ENCODE assay signal across 15 cellular contexts in genomic region chr3:13638927-13639326, GRCh38.
"Had no signal": no experiment of that assay in that cellular context is flagged by ENCODE, and none has a peak within 500 bp of the region (broad histone marks: within the 10 kb centered on the region; RNA-seq: fewer than 3 reads in every experiment).

No MANE protein-coding gene starts in this region.

- H3K27me3 ChIP-seq: thyroid gland had no signal

- H3K9me3 ChIP-seq: gastrocnemius medialis, thyroid gland had no signal

- H3K9me3 Mint-ChIP-seq: activated CD4-positive, alpha-beta T cell treated with anti-CD3 and anti-CD28 coated beads, Interleukin-2, amount 10 ng/mL, durations not matched to agents 7 days and 5 days; activated T-cell treated with anti-CD3 and anti-CD28 coated beads, Interleukin-2, amount 50 U/mL, for 4 hours; naive thymus-derived CD4-positive, alpha-beta T cell; T-helper 1 cell treated with Interleukin-12 subunit alpha and Interleukin-12 subunit beta and Interleukin-4 antibody, amounts not matched to agents 30 μg/mL and 1 μg/mL, for 36 hours had no signal

- H3K36me3 ChIP-seq: gastrocnemius medialis, thyroid gland had no signal

- H3K4me1 ChIP-seq: gastrocnemius medialis, thyroid gland had no signal

- ATAC-seq: activated CD4-positive, CD25-positive, alpha-beta regulatory T cell treated with anti-CD3 and anti-CD28 coated beads, Interleukin-2, amount 50 U/mL, for 24 hours; activated CD8-positive, alpha-beta T cell treated with anti-CD3 and anti-CD28 coated beads, Interleukin-2, amount 10 ng/mL, durations not matched to agents 7 days and 5 days; gastrocnemius medialis; left lobe of liver; naive thymus-derived CD4-positive, alpha-beta T cell had no signal

- H3K4me1 Mint-ChIP-seq: activated CD4-positive, alpha-beta T cell treated with anti-CD3 and anti-CD28 coated beads, Interleukin-2, amount 10 ng/mL, durations not matched to agents 7 days and 5 days; naive thymus-derived CD4-positive, alpha-beta T cell had no signal

- H3K4me3 Mint-ChIP-seq: activated CD4-positive, alpha-beta T cell treated with anti-CD3 and anti-CD28 coated beads, Interleukin-2, amount 10 ng/mL, durations not matched to agents 7 days and 5 days; activated CD8-positive, alpha-beta T cell treated with anti-CD3 and anti-CD28 coated beads, Interleukin-2, amount 10 ng/mL, durations not matched to agents 7 days and 5 days; activated T-cell treated with anti-CD3 and anti-CD28 coated beads, Interleukin-2, amount 50 U/mL, for 4 hours; naive thymus-derived CD4-positive, alpha-beta T cell; T-helper 1 cell treated with Interleukin-12 subunit alpha and Interleukin-12 subunit beta and Interleukin-4 antibody, amounts not matched to agents 30 μg/mL and 1 μg/mL, for 36 hours had no signal

- FAIRE-seq: kidney had no signal

- H3K27ac ChIP-seq: gastrocnemius medialis, thyroid gland had no signal

- DNase-seq: activated CD4-positive, alpha-beta T cell treated with anti-CD3 and anti-CD28 coated beads, Interleukin-2, amount 10 ng/mL, durations not matched to agents 7 days and 5 days; activated CD8-positive, alpha-beta T cell treated with anti-CD3 and anti-CD28 coated beads, Interleukin-2, amount 10 ng/mL, durations not matched to agents 7 days and 5 days; activated effector memory CD4-positive, alpha-beta T cell treated with Interleukin-2 at 50 U/mL for 16 hours; activated naive CD4-positive, alpha-beta T cell treated with anti-CD3 and anti-CD28 coated beads, Interleukin-2, amount 50 U/mL, for 16 hours; activated T-cell treated with anti-CD3 and anti-CD28 coated beads, Interleukin-2, amount 50 U/mL, for 4 hours; aorta; effector CD4-positive, alpha-beta T cell; gastrocnemius medialis; kidney; naive thymus-derived CD4-positive, alpha-beta T cell; stimulated activated naive CD4-positive, alpha-beta T cell treated with Interleukin-2 at 50 U/mL for 16 hours; thyroid gland had no signal

- H3K4me3 ChIP-seq: gastrocnemius medialis, thyroid gland had no signal

- H3K36me3 Mint-ChIP-seq: naive thymus-derived CD4-positive, alpha-beta T cell had no signal

- H3K27me3 Mint-ChIP-seq: activated CD4-positive, alpha-beta T cell treated with anti-CD3 and anti-CD28 coated beads, Interleukin-2, amount 10 ng/mL, durations not matched to agents 7 days and 5 days; naive thymus-derived CD4-positive, alpha-beta T cell had no signal

- H3K27ac Mint-ChIP-seq: activated CD4-positive, alpha-beta T cell treated with anti-CD3 and anti-CD28 coated beads, Interleukin-2, amount 10 ng/mL, durations not matched to agents 7 days and 5 days; naive thymus-derived CD4-positive, alpha-beta T cell; T-helper 1 cell treated with Interleukin-12 subunit alpha and Interleukin-12 subunit beta and Interleukin-4 antibody, amounts not matched to agents 30 μg/mL and 1 μg/mL, for 36 hours had no signal
